In genomic region chr14:94330432-94330831, GRCh38 we compare ENCODE assay signal across 31 cellular contexts. TPM values are rescaled to one million over a fixed set of nuclear protein-coding genes. Genes with fewer than 3 reads are reported as not detected.
"Had no signal": no experiment of that assay in that cellular context is flagged by ENCODE, and none has a peak within 500 bp of the region (broad histone marks: within the 10 kb centered on the region; RNA-seq: fewer than 3 reads in every experiment).

No MANE protein-coding gene starts in this region.

- H3K27ac Mint-ChIP-seq: naive thymus-derived CD8-positive, alpha-beta T cell; nephron; progenitor cell of endocrine pancreas; stimulated activated memory B cell treated with anti-CD40 and anti-IgM and Interleukin-4, amounts not matched to agents 10 μg/mL and 1 μg/mL and 100 μg/mL, for 72 hours; stimulated activated naive CD8-positive, alpha-beta T cell treated with anti-CD3 and anti-CD28 coated beads, Interleukin-15, amount 100 ng/mL, for 72 hours; type B pancreatic cell had no signal

- H3K4me3 ChIP-seq: heart right ventricle, hepatocyte, lower lobe of right lung, ovary, sigmoid colon, spleen, tibial nerve, uterus had no signal

- H3K36me3 Mint-ChIP-seq: stimulated activated memory B cell treated with anti-CD40 and anti-IgM and Interleukin-4, amounts not matched to agents 10 μg/mL and 1 μg/mL and 100 μg/mL, for 72 hours; type B pancreatic cell had no signal

- ATAC-seq: left ventricle myocardium superior; lower lobe of right lung; naive thymus-derived CD8-positive, alpha-beta T cell; stimulated activated naive CD8-positive, alpha-beta T cell treated with anti-CD3 and anti-CD28 coated beads, Interleukin-15, amount 100 ng/mL, for 72 hours had no signal

- H3K4me3 Mint-ChIP-seq: naive thymus-derived CD8-positive, alpha-beta T cell; nephron; neural crest cell; stimulated activated memory B cell treated with anti-CD40 and anti-IgM and Interleukin-4, amounts not matched to agents 10 μg/mL and 1 μg/mL and 100 μg/mL, for 72 hours; stimulated activated naive CD8-positive, alpha-beta T cell treated with anti-CD3 and anti-CD28 coated beads, Interleukin-15, amount 100 ng/mL, for 72 hours; type B pancreatic cell had no signal

- H3K9me3 ChIP-seq: lower lobe of right lung, neutrophil, ovary, sigmoid colon, spleen, tibial nerve, uterus had no signal

- H3K36me3 ChIP-seq: heart right ventricle, lower lobe of right lung, neutrophil, ovary, sigmoid colon, spleen, tibial nerve, uterus had no signal

- H3K27me3 Mint-ChIP-seq: progenitor cell of endocrine pancreas, type B pancreatic cell had no signal

- H3K27me3 ChIP-seq: hepatocyte, ovary, sigmoid colon, tibial nerve, uterus had no signal

- H3K27ac ChIP-seq: heart right ventricle, hepatocyte, lower lobe of right lung, neutrophil, ovary, sigmoid colon, spleen, tibial nerve, uterus had no signal

- H3K4me1 Mint-ChIP-seq: naive thymus-derived CD8-positive, alpha-beta T cell; nephron; neural crest cell; stimulated activated memory B cell treated with anti-CD40 and anti-IgM and Interleukin-4, amounts not matched to agents 10 μg/mL and 1 μg/mL and 100 μg/mL, for 72 hours; stimulated activated naive CD8-positive, alpha-beta T cell treated with anti-CD3 and anti-CD28 coated beads, Interleukin-15, amount 100 ng/mL, for 72 hours had no signal

- H3K4me1 ChIP-seq: heart right ventricle, lower lobe of right lung, sigmoid colon, spleen, tibial nerve, uterus had no signal

- H3K9me3 Mint-ChIP-seq: neural crest cell; stimulated activated naive CD8-positive, alpha-beta T cell treated with anti-CD3 and anti-CD28 coated beads, Interleukin-15, amount 100 ng/mL, for 72 hours; type B pancreatic cell had no signal

- DNase-seq: heart right ventricle; kidney; left ventricle myocardium superior; lower lobe of right lung; mesenchymal stem cell; naive thymus-derived CD8-positive, alpha-beta T cell; occipital lobe; ovary; right cardiac atrium; sigmoid colon; small intestine; spleen; stimulated activated CD4-positive, alpha-beta T cell treated with anti-CD3 and anti-CD28 coated beads, Interleukin-4, amount 100 ng/mL, for 24 hours; stimulated activated naive CD4-positive, alpha-beta T cell treated with Interleukin-2 at 50 U/mL for 16 hours; stimulated activated naive CD8-positive, alpha-beta T cell treated with anti-CD3 and anti-CD28 coated beads, Interleukin-15, amount 100 ng/mL, for 72 hours; substantia nigra; uterus had no signal

RNA-seq across cellular contexts. Expression of gene SERPINA6, which starts 7.3 kb away (rescaled TPM):
- total RNA-seq: heart right ventricle; left ventricle myocardium superior; mammary epithelial cell; naive thymus-derived CD8-positive, alpha-beta T cell; neural crest cell; occipital lobe; pulmonary artery endothelial cell; right cardiac atrium; sigmoid colon; spleen; temporal lobe; ureter had no signal
- polyA plus RNA-seq: heart right ventricle; naive thymus-derived CD8-positive, alpha-beta T cell; right cardiac atrium; spleen had no signal

RNA-seq across cellular contexts. Expression of gene SERPINA2, which starts 36.1 kb away (rescaled TPM):
- total RNA-seq: heart right ventricle; hepatocyte; kidney; left ventricle myocardium superior; lower lobe of right lung; mammary epithelial cell; mucosa of gallbladder; naive thymus-derived CD8-positive, alpha-beta T cell; neural crest cell; occipital lobe; ovary; progenitor cell of endocrine pancreas; pulmonary artery endothelial cell; right cardiac atrium; sigmoid colon; spleen; temporal lobe; tibial nerve; ureter; uterus had no signal
- polyA plus RNA-seq: heart right ventricle; hepatocyte; mammary epithelial cell; naive thymus-derived CD8-positive, alpha-beta T cell; ovary; right cardiac atrium; sigmoid colon; small intestine; spleen had no signal

RNA-seq across cellular contexts. Expression of gene SERPINA10, which starts 37.4 kb away (rescaled TPM):
- total RNA-seq: heart right ventricle; kidney; left ventricle myocardium superior; lower lobe of right lung; mammary epithelial cell; naive thymus-derived CD8-positive, alpha-beta T cell; neural crest cell; occipital lobe; pulmonary artery endothelial cell; renal cortical epithelial cell; right cardiac atrium; sigmoid colon; spleen; temporal lobe; tibial nerve; ureter; uterus had no signal
- polyA plus RNA-seq: heart right ventricle; mammary epithelial cell; naive thymus-derived CD8-positive, alpha-beta T cell; ovary; right cardiac atrium; spleen had no signal

RNA-seq across cellular contexts. Expression of gene SERPINA1, which starts 58.0 kb away (rescaled TPM):
- total RNA-seq: naive thymus-derived CD8-positive, alpha-beta T cell; neural crest cell; pulmonary artery endothelial cell had no signal
